6 cellular contexts compared by ENCODE assay signal in genomic region chr15:64814965-64815364, GRCh38. TPM values are rescaled to one million over a fixed set of nuclear protein-coding genes. Genes with fewer than 3 reads are reported as not detected.
"Had no signal": no experiment of that assay in that cellular context is flagged by ENCODE, and none has a peak within 500 bp of the region (broad histone marks: within the 10 kb centered on the region; RNA-seq: fewer than 3 reads in every experiment).

No MANE protein-coding gene starts in this region.

RNA-seq across cellular contexts. Expression of gene RBPMS2, which starts 39.6 kb away (rescaled TPM):
- total RNA-seq: activated CD4-positive, alpha-beta T cell treated with anti-CD3 and anti-CD28 coated beads, Interleukin-2, amount 10 ng/mL, durations not matched to agents 24 days and 14 days; activated CD8-positive, alpha-beta memory T cell treated with anti-CD3 and anti-CD28 coated beads for 36 hours; activated naive CD8-positive, alpha-beta T cell treated with anti-CD3 and anti-CD28 coated beads, Interleukin-2, amount 10 ng/mL, durations not matched to agents 7 days and 5 days; OCI-LY7; RPMI7951; T-helper 1 cell treated with Interleukin-12 subunit alpha and Interleukin-12 subunit beta and Interleukin-4 antibody, amounts not matched to agents 30 ng/mL and 1 ng/mL, for 36 hours had no signal
